In the genomic region with DNA sequence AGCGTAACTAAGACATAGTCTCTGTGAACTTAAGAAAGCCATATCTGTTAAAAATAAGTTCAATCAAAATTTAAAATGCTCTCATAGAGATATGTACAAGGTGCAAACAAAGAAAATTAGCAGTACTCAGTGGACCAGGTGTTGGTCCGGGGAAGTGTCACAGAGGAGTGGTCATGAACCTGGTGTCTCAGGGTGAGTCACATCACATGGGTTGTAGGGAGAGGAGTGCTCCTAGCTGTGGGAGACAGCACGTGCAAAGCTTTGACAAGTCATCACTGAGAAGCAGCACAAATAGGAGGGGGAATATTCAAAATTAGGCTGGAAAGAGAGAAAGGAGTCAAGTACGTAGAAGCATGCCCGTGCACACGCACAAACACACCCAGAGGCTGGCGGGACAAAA, we compare ENCODE assay signal across 22 cellular contexts.
"Had no signal": no experiment of that assay in that cellular context is flagged by ENCODE, and none has a peak within 500 bp of the region (broad histone marks: within the 10 kb centered on the region; RNA-seq: fewer than 3 reads in every experiment).

No MANE protein-coding gene starts in this region.

- H3K4me1 ChIP-seq: body of pancreas, heart right ventricle, left ventricle myocardium inferior, right lobe of liver had no signal

- DNase-seq: activated CD4-positive, alpha-beta T cell treated with anti-CD3 and anti-CD28 coated beads for 48 hours; activated CD4-positive, alpha-beta T cell treated with anti-CD3 and anti-CD28 coated beads, Interleukin-2, amount 50 U/mL, for 48 hours; activated CD8-positive, alpha-beta memory T cell treated with anti-CD3 and anti-CD28 coated beads for 24 hours; activated effector memory CD4-positive, alpha-beta T cell treated with Interleukin-2 at 50 U/mL for 16 hours; activated naive CD4-positive, alpha-beta T cell treated with Interleukin-2 at 50 U/mL for 16 hours; aorta; body of pancreas; dorsolateral prefrontal cortex; effector memory CD4-positive, alpha-beta T cell; heart right ventricle; left ventricle myocardium inferior; mucosa of descending colon; right lobe of liver; stimulated activated CD4-positive, alpha-beta T cell treated with anti-CD3 and anti-CD28 coated beads, Interleukin-12 subunit alpha, Interleukin-12 subunit beta, amount 100 ng/mL, for 4 hours; stimulated activated CD4-positive, alpha-beta T cell treated with anti-CD3 and anti-CD28 coated beads, Interleukin-4, amount 100 ng/mL, for 1 hour; stimulated activated naive CD8-positive, alpha-beta T cell treated with anti-CD3 and anti-CD28 coated beads, Interleukin-15, Interleukin-2, amounts not matched to agents 100 U/mL and 50 U/mL, for 24 hours had no signal

- ATAC-seq: body of pancreas; heart right ventricle; mucosa of descending colon; natural killer cell treated with Interleukin-12 subunit alpha and Interleukin-12 subunit beta and Interleukin-15 and Interleukin-18, amount 100 ng/mL, for 72 hours; right lobe of liver had no signal

- H3K27ac ChIP-seq: body of pancreas, cardiac muscle cell, coronary artery, dorsolateral prefrontal cortex, heart right ventricle, left ventricle myocardium inferior, right lobe of liver, skin epidermis, thoracic aorta, VCaP had no signal

- H3K27me3 ChIP-seq: body of pancreas, dorsolateral prefrontal cortex, right lobe of liver had no signal
